In genomic region chrX:17412692-17413091, GRCh38 we compare ENCODE assay signal across 16 cellular contexts. TPM values are rescaled to one million over a fixed set of nuclear protein-coding genes. Genes with fewer than 3 reads are reported as not detected.
DNase-seq lines count a peak whose midpoint lies in the region; ATAC-seq, FAIRE-seq and TF ChIP-seq lines count a peak whose summit lies in the region.
"Had no signal": no experiment of that assay in that cellular context is flagged by ENCODE, and none has a peak within 500 bp of the region (broad histone marks: within the 10 kb centered on the region; RNA-seq: fewer than 3 reads in every experiment).

No MANE protein-coding gene starts in this region.

- 68% methylated on average over 4 of the region's 4 CpGs for WGBS in right lobe of liver (ENCODE audit: insufficient coverage, low coverage, low lambda C conversion rate, missing lambda C conversion rate)

- H3K36me3 Mint-ChIP-seq in astrocyte (ENCODE audit: low read depth, unreplicated experiment) = no peaks in the 10 kb centered on the region
- H3K36me3 Mint-ChIP-seq: CD8-positive, alpha-beta T cell; T-cell had no signal

- H3K4me3 ChIP-seq in astrocyte (ENCODE audit: insufficient read depth, low read depth, low read length) = peak overlapping the region; percentile 21
- H3K4me3 ChIP-seq in right lobe of liver = no peak overlapping the region
- H3K4me3 ChIP-seq: colonic mucosa, GM12878, left ventricle myocardium inferior had no signal

- no peaks in the 10 kb centered on the region for H3K36me3 ChIP-seq in astrocyte (ENCODE audit: insufficient read depth, low read length)
- no peaks in the 10 kb centered on the region for H3K36me3 ChIP-seq in right lobe of liver
- H3K36me3 ChIP-seq: colonic mucosa, left ventricle myocardium inferior had no signal

- H3K4me1 Mint-ChIP-seq in astrocyte (ENCODE audit: low read depth, unreplicated experiment) = peaks cover 45% of the 10 kb centered on the region
- H3K4me1 Mint-ChIP-seq: T-cell had no signal

- DNase-seq in COLO829 (ENCODE audit: low spot score) = peak; percentile 23
- peak; percentile 23 for DNase-seq in HTR-8/SVneo (ENCODE audit: insufficient read length, low spot score)
- peak; percentile 89 for DNase-seq in astrocyte (ENCODE audit: low read depth)
- peak; percentile 94 for DNase-seq in kidney tubule cell (ENCODE audit: low spot score)
- no peak for DNase-seq in NCI-H2171 (lab: John Stamatoyannopoulos, UW)
- DNase-seq in right lobe of liver = no peak
- DNase-seq: activated CD4-positive, alpha-beta T cell treated with anti-CD3 and anti-CD28 coated beads, Interleukin-2, amount 50 U/mL, for 48 hours; activated naive CD4-positive, alpha-beta T cell treated with Interleukin-2 at 50 U/mL for 16 hours; CD8-positive, alpha-beta T cell; colonic mucosa; left ventricle myocardium inferior; NCI-H748 treated with DMSO at 0.1 percent for 48 hours; T-cell had no signal

- H3K4me3 Mint-ChIP-seq in astrocyte (ENCODE audit: unreplicated experiment) = no peak overlapping the region
- H3K4me3 Mint-ChIP-seq: CD8-positive, alpha-beta T cell; T-cell had no signal

- no peak overlapping the region for H2AFZ ChIP-seq in astrocyte (ENCODE audit: low read depth, low read length)

- intact Hi-C loops in right lobe of liver (cut with DNase I) = no loop called here

- no peaks in the 10 kb centered on the region for H3K27me3 ChIP-seq in astrocyte (ENCODE audit: insufficient read depth, low read length)
- H3K27me3 ChIP-seq in right lobe of liver = no peaks in the 10 kb centered on the region
- H3K27me3 ChIP-seq: colonic mucosa had no signal

- TF ChIP-seq POLR2A in right lobe of liver (IDR thresholded peaks at IDR 0.05) = no peak

- ATAC-seq in GM18519 (IDR thresholded peaks at IDR 0.05; ENCODE audit: low FRiP score, unreplicated experiment) = no peak
- no peak for ATAC-seq in right lobe of liver
- ATAC-seq in GM18868 (IDR thresholded peaks at IDR 0.05; ENCODE audit: unreplicated experiment) = no peak
- ATAC-seq: CD8-positive, alpha-beta T cell; T-cell had no signal

- peak overlapping the region; percentile 80 for H3K4me2 ChIP-seq in astrocyte (ENCODE audit: low read length)

- no peaks in the 10 kb centered on the region for H3K9me3 Mint-ChIP-seq in astrocyte (ENCODE audit: unreplicated experiment)
- H3K9me3 Mint-ChIP-seq: CD8-positive, alpha-beta T cell; T-cell had no signal

- H3K79me2 ChIP-seq in astrocyte (ENCODE audit: insufficient read depth, low read length) = peaks cover 39% of the 10 kb centered on the region

- peak overlapping the region; percentile 4 for H3K27ac Mint-ChIP-seq in astrocyte (ENCODE audit: unreplicated experiment)
- H3K27ac Mint-ChIP-seq: CD8-positive, alpha-beta T cell; T-cell had no signal

- FAIRE-seq in HTR-8/SVneo (lab: Jason Lieb, UNC) = no peak
- FAIRE-seq in astrocyte (lab: Jason Lieb, UNC) = peak; percentile 99
- FAIRE-seq: GM12878 had no signal

- H3K4me1 ChIP-seq in astrocyte (ENCODE audit: insufficient read depth, low read length) = peaks cover 54% of the 10 kb centered on the region
- H3K4me1 ChIP-seq in right lobe of liver = no peaks in the 10 kb centered on the region
- H3K4me1 ChIP-seq: colonic mucosa, left ventricle myocardium inferior had no signal

- TF ChIP-seq CTCF in astrocyte (IDR thresholded peaks at IDR 0.05; ENCODE audit: insufficient read depth, low read depth, low read length) (no peak), right lobe of liver (IDR thresholded peaks at IDR 0.05) (no peak)

- H3K9ac ChIP-seq in astrocyte (ENCODE audit: low read length) = peak overlapping the region; percentile 84

- H3K9me3 ChIP-seq in astrocyte (ENCODE audit: insufficient read depth, low read depth, low read length) = no peaks in the 10 kb centered on the region
- H3K9me3 ChIP-seq in right lobe of liver = no peaks in the 10 kb centered on the region
- H3K9me3 ChIP-seq: colonic mucosa, left ventricle myocardium inferior had no signal

- no peaks in the 10 kb centered on the region for H4K20me1 ChIP-seq in astrocyte (ENCODE audit: insufficient read depth, low read length)

- H3K27ac ChIP-seq in astrocyte (ENCODE audit: low read depth, low read length) (peak overlapping the region; percentile 97), right lobe of liver (no peak overlapping the region)
- H3K27ac ChIP-seq: colonic mucosa, left ventricle myocardium inferior had no signal

- H3K27me3 Mint-ChIP-seq in astrocyte (ENCODE audit: low read depth, unreplicated experiment) = no peaks in the 10 kb centered on the region

RNA-seq across cellular contexts. Expression of gene NHS, which starts 37.7 kb away (rescaled TPM):
- total RNA-seq in astrocyte (6.6 and 8.1 TPM in 2 replicates), right lobe of liver (under 1 TPM; 0.06 to 0.27 (median 0.12) TPM)

Comparison
In these comparisons a context has a peak if more than half of its experiments do, and no peak if none do; other contexts are left out.
1. DNase-seq: peak in COLO829 (single experiment), HTR-8/SVneo (single experiment), astrocyte (single experiment) and kidney tubule cell (single experiment); none in NCI-H2171 (single experiment) and right lobe of liver (0 of 3).